ENCODE assay signal across 8 cellular contexts in the genomic region with DNA sequence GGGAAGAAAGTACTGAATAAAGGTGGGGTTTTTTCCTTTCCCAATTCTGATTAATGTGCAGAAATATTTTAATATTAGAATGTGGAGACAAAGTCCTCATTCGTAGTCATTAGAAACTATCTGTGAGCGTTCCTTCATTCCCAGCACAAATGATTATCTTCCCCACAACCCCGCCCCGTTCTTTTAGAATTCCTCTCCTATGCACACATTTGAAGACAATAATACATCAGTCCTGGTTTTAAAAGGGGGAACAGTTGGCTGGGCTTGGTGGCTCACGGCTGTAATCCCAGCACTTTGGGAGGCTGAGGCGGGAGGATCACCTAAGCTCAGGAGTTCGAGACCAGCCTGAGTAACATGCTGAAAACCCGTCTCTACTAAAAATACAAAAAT. TPM values are rescaled to one million over a fixed set of nuclear protein-coding genes. Genes with fewer than 3 reads are reported as not detected.
A peak's percentile ranks its signal among the peaks of the same experiment; 100 is the strongest.
DNase-seq lines count a peak whose midpoint lies in the region; ATAC-seq and TF ChIP-seq lines count a peak whose summit lies in the region.

No MANE protein-coding gene starts in this region.

- H3K4me2 ChIP-seq in BLaER1 = peak overlapping the region; percentile 91

- peaks cover 6% of the 10 kb centered on the region for H3K36me3 Mint-ChIP-seq in chondrocyte (ENCODE audit: low read depth)
- H3K36me3 Mint-ChIP-seq in naive thymus-derived CD8-positive, alpha-beta T cell = peaks cover 4 to 28% (median 15%) of the 10 kb centered on the region in 3 donors

- no peaks in the 10 kb centered on the region for H3K9me3 Mint-ChIP-seq in chondrocyte (ENCODE audit: low read depth)
- H3K9me3 Mint-ChIP-seq in naive thymus-derived CD8-positive, alpha-beta T cell = no peaks in the 10 kb centered on the region

- H3K27ac Mint-ChIP-seq in chondrocyte (ENCODE audit: unreplicated experiment) = peak overlapping the region; percentile 97
- peak overlapping the region; percentile 93 to 99 (median 97) for H3K27ac Mint-ChIP-seq in naive thymus-derived CD8-positive, alpha-beta T cell

- TF ChIP-seq CTCF in LNCaP clone FGC (IDR thresholded peaks at IDR 0.05; ENCODE audit: control insufficient read depth, extremely low read depth, insufficient read depth) (no peak), chondrocyte (IDR thresholded peaks at IDR 0.05) (no peak)

- peaks cover 25% of the 10 kb centered on the region for H3K4me1 Mint-ChIP-seq in chondrocyte (ENCODE audit: low read depth)
- H3K4me1 Mint-ChIP-seq in naive thymus-derived CD8-positive, alpha-beta T cell = peaks cover 13 to 40% (median 33%) of the 10 kb centered on the region in 4 donors

- peaks cover 9% of the 10 kb centered on the region; the same call in 1 of the 2 replicates for H4K20me1 ChIP-seq in BLaER1

- H3K4me3 Mint-ChIP-seq in chondrocyte (ENCODE audit: unreplicated experiment) = peak overlapping the region; percentile 99
- peak overlapping the region; percentile 92 to 100 (median 98) for H3K4me3 Mint-ChIP-seq in naive thymus-derived CD8-positive, alpha-beta T cell

- no peaks in the 10 kb centered on the region for H3K27me3 ChIP-seq in BLaER1

- peak overlapping the region; percentile 92 for H3K27ac ChIP-seq in BLaER1

- H3K36me3 ChIP-seq in BLaER1 = peaks cover 13% of the 10 kb centered on the region

- H3K4me3 ChIP-seq in BLaER1 (peak overlapping the region; percentile 74), LNCaP clone FGC (ENCODE audit: low read depth, low read length) (peak overlapping the region; percentile 93)

- DNase-seq in LNCaP clone FGC (ENCODE audit: low read depth) (no peak), chondrocyte (ENCODE audit: low spot score) (no peak), hypothalamus (lab: John Stamatoyannopoulos, UW) (no peak)
- DNase-seq in naive thymus-derived CD8-positive, alpha-beta T cell = no peak

- H3K4me1 ChIP-seq in BLaER1 = peaks cover 37% of the 10 kb centered on the region

- POLR2A ChIA-PET in naive thymus-derived CD8-positive, alpha-beta T cell (lab: Charles Lee) = interaction anchor here (0.8 to 3.6 kb wide), 5 partner anchors 12 to 72 kb away, joined by 3 to 32 read pairs (median 5); partner anchors contain the start of genes MGST3 and TMCO1

- H3K27me3 Mint-ChIP-seq in chondrocyte (ENCODE audit: low read depth) = peaks cover 4% of the 10 kb centered on the region
- no peaks in the 10 kb centered on the region for H3K27me3 Mint-ChIP-seq in naive thymus-derived CD8-positive, alpha-beta T cell

- ATAC-seq in naive thymus-derived CD8-positive, alpha-beta T cell = no peak
- ATAC-seq in HG03439 (IDR thresholded peaks at IDR 0.05; ENCODE audit: unreplicated experiment) (no peak), GM18858 (IDR thresholded peaks at IDR 0.05; ENCODE audit: unreplicated experiment) (no peak), GM21717 (IDR thresholded peaks at IDR 0.05; ENCODE audit: unreplicated experiment) (no peak)

- peaks cover 9% of the 10 kb centered on the region for H3K9me3 ChIP-seq in BLaER1

- peak overlapping the region; percentile 87 for H3K9ac ChIP-seq in BLaER1

RNA-seq across cellular contexts. Expression of gene ALDH9A1, which starts 0.9 kb away (rescaled TPM):
- 25.9 to 38.6 TPM (median 34.6 TPM) in 3 replicates for total RNA-seq in chondrocyte
- total RNA-seq in naive thymus-derived CD8-positive, alpha-beta T cell = 10 to 100 TPM; 35.9 to 40.8 TPM
- polyA plus RNA-seq in naive thymus-derived CD8-positive, alpha-beta T cell = 10 to 100 TPM; 67.7 to 90.3 (median 79.4) TPM
